In the genomic region with DNA sequence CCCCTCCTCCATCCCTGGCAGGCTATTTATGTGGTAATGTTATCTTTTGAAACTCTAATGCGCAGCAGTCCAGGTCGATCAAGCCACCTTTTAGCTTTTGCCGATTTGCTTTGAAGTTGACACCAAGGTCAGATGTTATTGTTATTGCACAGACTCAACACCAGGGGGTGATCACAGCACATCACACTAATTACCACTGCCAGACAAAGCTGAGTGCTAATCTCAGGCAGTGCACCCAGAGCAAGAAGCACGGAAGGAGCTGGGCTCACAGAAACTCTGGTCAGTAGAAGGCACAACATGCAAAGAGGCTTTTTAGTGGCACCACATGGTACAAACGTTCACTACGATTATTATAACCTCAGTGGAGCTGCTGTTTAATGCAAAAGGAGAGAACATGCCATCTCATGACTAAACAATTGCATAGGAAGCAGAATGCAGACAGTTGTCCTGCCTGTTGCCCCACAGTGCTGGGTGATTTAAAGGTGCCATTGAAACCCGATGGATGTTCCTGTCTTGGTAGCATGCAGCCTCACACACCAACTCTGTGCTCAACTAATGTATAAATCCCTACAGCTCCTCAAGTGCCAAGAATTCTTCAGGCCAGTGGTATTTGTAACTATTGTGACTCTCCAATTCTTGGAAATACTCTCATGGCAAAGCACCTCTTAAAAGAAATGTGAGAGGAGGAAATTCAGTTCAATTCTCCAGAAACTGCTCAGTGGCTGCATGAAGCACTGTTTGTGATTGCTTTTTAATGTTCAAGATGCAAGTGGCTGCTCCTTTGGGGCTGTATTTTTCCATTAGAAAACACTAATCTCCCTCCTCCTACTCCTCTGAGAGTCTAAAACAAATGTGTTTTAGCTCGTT, we compare ENCODE assay signal across 8 cellular contexts.
DNase-seq lines count a peak whose midpoint lies in the region; ATAC-seq lines count a peak whose summit lies in the region.

No MANE protein-coding gene starts in this region.

- no peaks in the 10 kb centered on the region for H3K36me3 ChIP-seq in aorta (ENCODE audit: control insufficient read depth in 1 of 2, insufficient read depth in 2 of 2, low read length in 1 of 2)

- intact Hi-C loops in aorta (cut with DNase I): loop anchor here (5.0 to 10.0 kb wide), 5 partner anchors 112 to 770 kb away; a partner anchor contains a TSS

- no peak overlapping the region for H3K27ac Mint-ChIP-seq in activated T-cell treated with anti-CD3 and anti-CD28 coated beads, Interleukin-2, amount 50 U/mL, for 72 hours

- no peaks in the 10 kb centered on the region for H3K9me3 ChIP-seq in aorta (ENCODE audit: control insufficient read depth, low read length)

- peaks cover 7% of the 10 kb centered on the region for H3K4me1 Mint-ChIP-seq in activated T-cell treated with anti-CD3 and anti-CD28 coated beads, Interleukin-2, amount 50 U/mL, for 72 hours (ENCODE audit: low read depth)

- no peaks in the 10 kb centered on the region for H3K36me3 Mint-ChIP-seq in activated T-cell treated with anti-CD3 and anti-CD28 coated beads, Interleukin-2, amount 50 U/mL, for 72 hours (ENCODE audit: insufficient read depth in 2 of 2)

- H3K27me3 Mint-ChIP-seq in activated T-cell treated with anti-CD3 and anti-CD28 coated beads, Interleukin-2, amount 50 U/mL, for 72 hours (ENCODE audit: low read depth): no peaks in the 10 kb centered on the region

- no peak overlapping the region for H3K27ac ChIP-seq in aorta (ENCODE audit: low read depth in 1 of 2, low read length in 2 of 2)

- H3K9me3 Mint-ChIP-seq in activated T-cell treated with anti-CD3 and anti-CD28 coated beads, Interleukin-2, amount 50 U/mL, for 72 hours: no peaks in the 10 kb centered on the region

- 4 to 6% methylated on average over 8 of the region's 8 CpGs for WGBS in aorta, 2 donors

- H3K27me3 ChIP-seq in aorta (ENCODE audit: control insufficient read depth in 1 of 2, insufficient read depth in 2 of 2, low read length in 1 of 2): no peaks in the 10 kb centered on the region

- ATAC-seq in GM21576 (IDR thresholded peaks at IDR 0.05; ENCODE audit: unreplicated experiment): peak; percentile 92
- ATAC-seq in activated T-cell treated with anti-CD3 and anti-CD28 coated beads, Interleukin-2, amount 50 U/mL, for 72 hours (replicated peaks in 1 of 2): peak; percentile 67 to 78
- ATAC-seq in aorta (ENCODE audit: low FRiP score): peak; percentile 95

- H3K4me3 ChIP-seq in aorta (ENCODE audit: low read length in 2 of 2): no peak overlapping the region

- DNase-seq in ELF-1 (ENCODE audit: low read depth, low spot score) (peak; percentile 87), HUDEP-2 (lab: John Stamatoyannopoulos, UW; ENCODE audit: unreplicated experiment in 76 of 76) (peak in 58 of 76 experiments; percentile 2 to 77 (median 26)), OCI-M1 (lab: John Stamatoyannopoulos, UW) (peak; percentile 59), foreskin melanocyte (peak; percentile 71), nucleus accumbens (lab: John Stamatoyannopoulos, UW) (peak in 53 of 56 donors; percentile 1 to 78 (median 49)), aorta (peak in 1 of 2 donors; percentile 66)
- peak; percentile 36 to 55 for DNase-seq in activated T-cell treated with anti-CD3 and anti-CD28 coated beads, Interleukin-2, amount 50 U/mL, for 72 hours

- no peaks in the 10 kb centered on the region for H3K4me1 ChIP-seq in aorta (ENCODE audit: control insufficient read depth in 1 of 2, insufficient read depth in 2 of 2, low read length in 2 of 2)

- H3K4me3 Mint-ChIP-seq in activated T-cell treated with anti-CD3 and anti-CD28 coated beads, Interleukin-2, amount 50 U/mL, for 72 hours: no peak overlapping the region
